ENCODE assay signal across 8 cellular contexts in the genomic region with DNA sequence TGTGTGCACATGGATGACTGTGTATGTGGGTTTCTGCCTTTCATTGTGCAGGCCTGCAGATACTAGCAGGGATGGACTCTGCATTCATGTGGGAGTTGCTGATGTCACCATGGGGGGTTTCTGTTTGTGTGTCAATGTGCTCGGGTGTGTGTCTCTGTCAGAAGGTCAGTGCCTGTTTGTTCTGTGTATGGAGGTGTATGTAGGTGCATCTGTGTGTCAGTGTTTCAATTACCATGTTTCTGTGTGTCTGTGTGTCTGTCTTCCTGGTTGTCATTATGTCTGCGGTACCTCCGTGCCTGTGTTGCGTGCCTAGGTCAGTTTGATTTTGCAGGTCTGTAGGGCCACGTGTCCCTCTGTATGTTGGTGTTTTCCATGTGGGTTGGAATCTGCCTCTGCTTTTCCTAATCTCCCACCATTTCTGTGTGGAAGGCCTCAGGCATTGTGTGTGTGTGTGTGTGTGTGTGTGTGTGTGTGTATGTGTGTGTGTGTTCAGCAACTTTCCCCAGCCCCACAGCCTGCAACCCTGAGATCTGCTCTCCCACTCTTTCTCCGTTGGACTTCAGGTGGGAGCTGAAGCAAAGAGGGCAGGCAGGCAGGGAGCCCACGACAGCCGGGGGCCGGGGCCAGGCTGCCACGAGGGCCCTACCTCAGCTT. TPM values are rescaled to one million over a fixed set of nuclear protein-coding genes. Genes with fewer than 3 reads are reported as not detected.
DNase-seq lines count a peak whose midpoint lies in the region; ATAC-seq and TF ChIP-seq lines count a peak whose summit lies in the region.

No MANE protein-coding gene starts in this region.

- H2AFZ ChIP-seq in KMS-11 (ENCODE audit: low read depth): peak overlapping the region; percentile 53; the same call in 1 of the 2 replicates

- peak overlapping the region; percentile 86 to 99 (median 98) for H3K27ac Mint-ChIP-seq in brain
- H3K27ac Mint-ChIP-seq in naive thymus-derived CD8-positive, alpha-beta T cell: peak overlapping the region; percentile 94 to 99 (median 98)

- H3K4me1 ChIP-seq in KMS-11 (ENCODE audit: low read depth, poor library complexity, severe bottlenecking): peaks cover 43% of the 10 kb centered on the region

- peak overlapping the region; percentile 14 to 83 (median 73) for H3K4me3 Mint-ChIP-seq in brain
- peak overlapping the region; percentile 74 to 99 (median 93) for H3K4me3 Mint-ChIP-seq in naive thymus-derived CD8-positive, alpha-beta T cell

- H3K27ac ChIP-seq in KMS-11: peak overlapping the region; percentile 85

- no peaks in the 10 kb centered on the region for H3K79me2 ChIP-seq in KMS-11 (ENCODE audit: insufficient read depth, low read depth)

- H3K27me3 ChIP-seq in KMS-11 (ENCODE audit: insufficient read depth, low read depth): no peaks in the 10 kb centered on the region

- no peaks in the 10 kb centered on the region for H3K9me3 Mint-ChIP-seq in brain
- no peaks in the 10 kb centered on the region for H3K9me3 Mint-ChIP-seq in naive thymus-derived CD8-positive, alpha-beta T cell

- peak overlapping the region; percentile 68 for H3K9ac ChIP-seq in KMS-11

- peak overlapping the region; percentile 99 for H3K4me2 ChIP-seq in KMS-11

- POLR2A ChIA-PET in naive thymus-derived CD8-positive, alpha-beta T cell (lab: Charles Lee): interaction anchor here (0.5 to 10.8 kb wide), 20 partner anchors 8 to 562 kb away, joined by 3 to 144 read pairs (median 4); a partner anchor contains a TSS

- DNase-seq in COLO668 (lab: John Stamatoyannopoulos, UW; ENCODE audit: unreplicated experiment) (peak; percentile 72), mesenteric fat pad (ENCODE audit: low spot score) (no peak)
- DNase-seq in naive thymus-derived CD8-positive, alpha-beta T cell: peak in 1 of 10 donors; percentile 25

- H3K36me3 ChIP-seq in KMS-11 (ENCODE audit: insufficient read depth): no peaks in the 10 kb centered on the region

- TF ChIP-seq CTCF in KMS-11 (conservative IDR thresholded peaks at IDR 0.05; ENCODE audit: low read depth, low read length) (no peak), brain (conservative IDR thresholded peaks at IDR 0.05) (no peak)

- no peak overlapping the region for H3K4me3 ChIP-seq in KMS-11 (IDR thresholded peaks at IDR 0.05; ENCODE audit: insufficient read depth, low read depth, low read length)

- peaks cover 82% of the 10 kb centered on the region for H3K4me1 Mint-ChIP-seq in brain
- peaks cover 54 to 78% (median 71%) of the 10 kb centered on the region in 4 donors for H3K4me1 Mint-ChIP-seq in naive thymus-derived CD8-positive, alpha-beta T cell

- no peaks in the 10 kb centered on the region for H4K20me1 ChIP-seq in KMS-11 (ENCODE audit: insufficient read depth)

- no peaks in the 10 kb centered on the region for H3K36me3 Mint-ChIP-seq in brain
- peaks cover 0 to 2% (median 0%) of the 10 kb centered on the region in 3 donors for H3K36me3 Mint-ChIP-seq in naive thymus-derived CD8-positive, alpha-beta T cell

- no peak for ATAC-seq in naive thymus-derived CD8-positive, alpha-beta T cell
- ATAC-seq in HG03025 (IDR thresholded peaks at IDR 0.05; ENCODE audit: low FRiP score, unreplicated experiment) (no peak), GM21390 (IDR thresholded peaks at IDR 0.05; ENCODE audit: unreplicated experiment) (no peak), GM21360 (IDR thresholded peaks at IDR 0.05; ENCODE audit: unreplicated experiment) (no peak)

- H3K27me3 Mint-ChIP-seq in brain: peaks cover 3% of the 10 kb centered on the region
- H3K27me3 Mint-ChIP-seq in naive thymus-derived CD8-positive, alpha-beta T cell: no peaks in the 10 kb centered on the region

RNA-seq across cellular contexts. Expression of a gene that starts 36.7 kb away (rescaled TPM):
- 98.5 TPM for polyA plus RNA-seq in brain (ENCODE audit: insufficient read depth, low read depth, low replicate concordance)
- 100 to 1,000 TPM; 183 to 185 TPM for total RNA-seq in naive thymus-derived CD8-positive, alpha-beta T cell
- polyA plus RNA-seq in naive thymus-derived CD8-positive, alpha-beta T cell: 10 to 100 TPM; 54.8 to 68.9 (median 68.5) TPM
- total RNA-seq in mesenteric fat pad: 156 TPM
